23 cellular contexts compared by ENCODE assay signal in genomic region chr7:55107946-55108345, GRCh38.
DNase-seq lines count a peak whose midpoint lies in the region; ATAC-seq and TF ChIP-seq lines count a peak whose summit lies in the region.
"Had no signal": no experiment of that assay in that cellular context is flagged by ENCODE, and none has a peak within 500 bp of the region (broad histone marks: within the 10 kb centered on the region; RNA-seq: fewer than 3 reads in every experiment).

No MANE protein-coding gene starts in this region.

- TF ChIP-seq RAD21 in HCT116 (IDR thresholded peaks at IDR 0.05; ENCODE audit: low read depth) (0 out of 2 replicates have a peak, but pooled peaks have one; percentile 2), SK-N-SH (IDR thresholded peaks at IDR 0.05; ENCODE audit: low read length) (no peak)

- H3K4me2 ChIP-seq in HCT116 (ENCODE audit: low read length) (peak overlapping the region; percentile 68), SK-N-SH (peak overlapping the region; percentile 62), osteoblast (ENCODE audit: insufficient read depth, low read length) (no peak overlapping the region)

- H4K20me1 ChIP-seq in HCT116 (ENCODE audit: insufficient read depth) (no peaks in the 10 kb centered on the region), SK-N-SH (ENCODE audit: insufficient read depth) (peaks cover 60% of the 10 kb centered on the region), osteoblast (ENCODE audit: insufficient read depth, low read length) (peaks cover 25% of the 10 kb centered on the region)

- H3K4me3 ChIP-seq in HCT116 (replicated peaks in 1 of 2; ENCODE audit: low read depth in 1 of 2, low read length in 2 of 2) (peak overlapping the region in 1 of 2 experiments; percentile 28; a peak in 1 of 4 replicates), SK-N-SH (ENCODE audit: low read depth in 2 of 2, low read length in 1 of 2) (no peak overlapping the region), epithelial cell of esophagus (ENCODE audit: low read length) (no peak overlapping the region), osteoblast (ENCODE audit: insufficient read depth, low read length) (no peak overlapping the region)
- H3K4me3 ChIP-seq: gastroesophageal sphincter, lung, Peyer's patch, skin epidermis, suprapubic skin had no signal

- no peak for TF ChIP-seq CTCF in HCT116 (IDR thresholded peaks at IDR 0.05 in 2 of 3, conservative IDR thresholded peaks at IDR 0.05 in 1 of 3; ENCODE audit: borderline replicate concordance in 1 of 3, insufficient read depth in 1 of 3, low read depth in 2 of 3, low read length in 2 of 3)
- TF ChIP-seq CTCF in SK-N-SH (IDR thresholded peaks at IDR 0.05), result no peak
- no peak for TF ChIP-seq CTCF in epithelial cell of esophagus (IDR thresholded peaks at IDR 0.05; ENCODE audit: insufficient read depth, low read depth, low read length, missing control alignments)
- TF ChIP-seq CTCF in osteoblast (IDR thresholded peaks at IDR 0.05; ENCODE audit: extremely low read depth, low read depth, low read length), result no peak

- H3K9me3 ChIP-seq in HCT116 (ENCODE audit: control insufficient read depth in 1 of 2, insufficient read depth in 1 of 2, low read depth in 1 of 2, low read length in 2 of 2), result no peaks in the 10 kb centered on the region
- no peaks in the 10 kb centered on the region for H3K9me3 ChIP-seq in SK-N-SH
- no peaks in the 10 kb centered on the region for H3K9me3 ChIP-seq in osteoblast (ENCODE audit: low read depth, low read length)
- H3K9me3 ChIP-seq: gastroesophageal sphincter, neutrophil, Peyer's patch, suprapubic skin had no signal

- H3K36me3 ChIP-seq in HCT116 (ENCODE audit: control insufficient read depth in 1 of 2, insufficient read depth in 2 of 2, low read length in 2 of 2), result no peaks in the 10 kb centered on the region
- H3K36me3 ChIP-seq in SK-N-SH (replicated peaks in 1 of 2; ENCODE audit: control insufficient read depth in 1 of 2, insufficient read depth in 2 of 2, low read length in 1 of 2), result peaks cover 0 to 9% of the 10 kb centered on the region in 2 experiments
- H3K36me3 ChIP-seq in osteoblast (ENCODE audit: insufficient read depth, low read length), result peaks cover 4% of the 10 kb centered on the region
- H3K36me3 ChIP-seq: gastroesophageal sphincter, neutrophil, Peyer's patch, suprapubic skin had no signal

- intact Hi-C loops in HCT116 (cut with micrococcal nuclease), result no loop called here

- peaks cover 86% of the 10 kb centered on the region for H3K79me2 ChIP-seq in HCT116 (ENCODE audit: insufficient read depth, low read length)
- peaks cover 100% of the 10 kb centered on the region for H3K79me2 ChIP-seq in SK-N-SH (ENCODE audit: insufficient read depth)
- H3K79me2 ChIP-seq in osteoblast (ENCODE audit: insufficient read depth, low read length), result peaks cover 89% of the 10 kb centered on the region

- H3F3A ChIP-seq in SK-N-SH (replicated peaks; ENCODE audit: insufficient read depth), result peaks cover 36% of the 10 kb centered on the region

- H3K27me3 ChIP-seq in HCT116 (ENCODE audit: insufficient read depth, low read length) (no peaks in the 10 kb centered on the region), SK-N-SH (ENCODE audit: insufficient read depth) (no peaks in the 10 kb centered on the region), osteoblast (ENCODE audit: insufficient read depth, low read length) (no peaks in the 10 kb centered on the region)
- H3K27me3 ChIP-seq: gastroesophageal sphincter, neutrophil, Peyer's patch, suprapubic skin had no signal

- H3K9me2 ChIP-seq in HCT116 (ENCODE audit: insufficient read depth) (no peaks in the 10 kb centered on the region), SK-N-SH (no peaks in the 10 kb centered on the region)

- 90% methylated on average over 4 of the region's 4 CpGs for WGBS in SK-N-SH (ENCODE audit: low lambda C conversion rate)

- RAD21 ChIA-PET in HCT116 (lab: Charles Lee; ENCODE audit: low non-redundant PET in 1 of 2, low total read pairs in 2 of 2, uncharacterized antibody in 2 of 2, unreplicated experiment in 2 of 2), result no interaction called here

- TF ChIP-seq EP300 in SK-N-SH (IDR thresholded peaks at IDR 0.05; ENCODE audit: borderline replicate concordance in 1 of 2, low read depth in 1 of 2, low read length in 1 of 2), result no peak

- CTCF ChIA-PET in HCT116 (lab: Charles Lee), result no interaction called here
- CTCF ChIA-PET in SK-N-SH (lab: Yijun Ruan, JAX), result interaction anchor here (1.2 to 1.7 kb wide), 2 partner anchors 58 to 147 kb away, joined by 3 to 7 read pairs; no protein-coding TSS in a partner anchor

- BruUV-seq in HCT116 (replicated peaks; lab: Mats Ljungman, UMichigan), result no TSS peak

- DNase-seq in HCT116 (ENCODE audit: low read depth, low spot score) (no peak), SK-N-SH (no peak), epithelial cell of esophagus (ENCODE audit: low read depth) (peak; percentile 67), osteoblast (ENCODE audit: insufficient read length, low spot score, missing footprints) (no peak), iPS-NIHi7 (ENCODE audit: extremely low spot score) (no peak)
- DNase-seq in activated CD4-positive, alpha-beta T cell treated with anti-CD3 and anti-CD28 coated beads for 48 hours, result no peak
- DNase-seq in NK-92 treated with Interleukin-12 subunit alpha and Interleukin-12 subunit beta, amount 100 ng/mL, for 24 hours (lab: John Stamatoyannopoulos, UW), result no peak
- DNase-seq: activated CD4-positive, alpha-beta T cell treated with anti-CD3 and anti-CD28 coated beads, Interleukin-2, amount 50 U/mL, for 48 hours; activated naive CD8-positive, alpha-beta T cell treated with anti-CD3 and anti-CD28 coated beads, Interleukin-2, amount 50 U/mL, for 24 hours; caudate nucleus; GDM1; NCI-H1092; NCI-H2029 treated with DMSO at 0.1 percent for 48 hours; stimulated activated CD4-positive, alpha-beta T cell treated with anti-CD3 and anti-CD28 coated beads, Interleukin-2, amount 100 ng/mL, for 24 hours had no signal

- ATAC-seq in HCT116 (no peak), HG03139 (IDR thresholded peaks at IDR 0.05; ENCODE audit: unreplicated experiment) (no peak)
- ATAC-seq: activated naive CD8-positive, alpha-beta T cell treated with anti-CD3 and anti-CD28 coated beads, Interleukin-2, amount 50 U/mL, for 24 hours; gastroesophageal sphincter; stimulated activated effector memory CD8-positive, alpha-beta T cell treated with anti-CD3 and anti-CD28 coated beads, Interleukin-12 subunit alpha, Interleukin-12 subunit beta, amount 100 ng/mL, for 72 hours; WTC11 had no signal

- no peak for TF ChIP-seq POLR2A in HCT116 (IDR thresholded peaks at IDR 0.05; ENCODE audit: borderline replicate concordance, extremely low read depth, insufficient read depth, insufficient read length)

- POLR2A ChIA-PET in HCT116 (lab: Charles Lee) (no interaction called here), SK-N-SH (lab: Yijun Ruan, JAX) (no interaction called here)

- H3K27ac ChIP-seq in HCT116 (ENCODE audit: low read depth, low read length) (peak overlapping the region; percentile 57), SK-N-SH (ENCODE audit: low read depth in 2 of 2, low read length in 1 of 2) (peak overlapping the region; percentile 3 to 69; a peak in 2 of 4 replicates), osteoblast (ENCODE audit: low read depth, low read length) (peak overlapping the region; percentile 60)
- H3K27ac ChIP-seq: gastroesophageal sphincter, neutrophil, Peyer's patch had no signal

- H3K4me1 ChIP-seq in HCT116 (ENCODE audit: control insufficient read depth in 1 of 2, insufficient read depth in 2 of 2, low read length in 2 of 2) (peaks cover 54 to 91% of the 10 kb centered on the region in 2 experiments), SK-N-SH (ENCODE audit: control insufficient read depth in 1 of 2, insufficient read depth in 2 of 2, low read depth in 1 of 2, low read length in 1 of 2) (peaks cover 61 to 70% of the 10 kb centered on the region in 2 experiments), osteoblast (ENCODE audit: insufficient read depth, low read length) (peaks cover 80% of the 10 kb centered on the region)
- H3K4me1 ChIP-seq: Peyer's patch had no signal

- peak overlapping the region; percentile 52 for H3K9ac ChIP-seq in HCT116 (ENCODE audit: low read length)
- no peak overlapping the region for H3K9ac ChIP-seq in SK-N-SH

- H2AFZ ChIP-seq in HCT116 (ENCODE audit: low read depth, low read length, poor library complexity, severe bottlenecking) (no peak overlapping the region), SK-N-SH (ENCODE audit: low read depth) (no peak overlapping the region), osteoblast (ENCODE audit: low read length) (no peak overlapping the region)

TF ChIP-seq in HCT116, 20 proteins besides CTCF, POLR2A, EP300 and RAD21:
- TF ChIP-seq JUND (IDR thresholded peaks at IDR 0.05) (peak; percentile 31; the same call in 1 of the 2 replicates), FOSL1 (IDR thresholded peaks at IDR 0.05; ENCODE audit: low read depth) (0 out of 2 replicates have a peak, but pooled peaks have one; percentile 12), SP1 (IDR thresholded peaks at IDR 0.05; ENCODE audit: low read depth) (no peak)
TF ChIP-seq in HCT116: peak in this region for 2.

TF ChIP-seq in SK-N-SH, 30 proteins besides CTCF, POLR2A, EP300 and RAD21 (continues in another document):
- TF ChIP-seq POLR2AphosphoS5 (IDR thresholded peaks at IDR 0.05; ENCODE audit: low read depth, low read length), result peak; percentile 26; the same call in 1 of the 2 replicates
- TF ChIP-seq FOXJ3 (CRISPR knock-in tag; IDR thresholded peaks at IDR 0.05), result no peak
- TF ChIP-seq, protein P1, sequence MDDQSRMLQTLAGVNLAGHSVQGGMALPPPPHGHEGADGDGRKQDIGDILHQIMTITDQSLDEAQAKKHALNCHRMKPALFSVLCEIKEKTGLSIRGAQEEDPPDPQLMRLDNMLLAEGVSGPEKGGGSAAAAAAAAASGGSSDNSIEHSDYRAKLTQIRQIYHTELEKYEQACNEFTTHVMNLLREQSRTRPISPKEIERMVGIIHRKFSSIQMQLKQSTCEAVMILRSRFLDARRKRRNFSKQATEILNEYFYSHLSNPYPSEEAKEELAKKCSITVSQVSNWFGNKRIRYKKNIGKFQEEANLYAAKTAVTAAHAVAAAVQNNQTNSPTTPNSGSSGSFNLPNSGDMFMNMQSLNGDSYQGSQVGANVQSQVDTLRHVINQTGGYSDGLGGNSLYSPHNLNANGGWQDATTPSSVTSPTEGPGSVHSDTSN (IDR thresholded peaks at IDR 0.05), result peak; percentile 70
- peak; percentile 81 for TF ChIP-seq JUND (IDR thresholded peaks at IDR 0.05)
- TF ChIP-seq, protein P2, sequence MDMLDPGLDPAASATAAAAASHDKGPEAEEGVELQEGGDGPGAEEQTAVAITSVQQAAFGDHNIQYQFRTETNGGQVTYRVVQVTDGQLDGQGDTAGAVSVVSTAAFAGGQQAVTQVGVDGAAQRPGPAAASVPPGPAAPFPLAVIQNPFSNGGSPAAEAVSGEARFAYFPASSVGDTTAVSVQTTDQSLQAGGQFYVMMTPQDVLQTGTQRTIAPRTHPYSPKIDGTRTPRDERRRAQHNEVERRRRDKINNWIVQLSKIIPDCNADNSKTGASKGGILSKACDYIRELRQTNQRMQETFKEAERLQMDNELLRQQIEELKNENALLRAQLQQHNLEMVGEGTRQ (IDR thresholded peaks at IDR 0.05; ENCODE audit: borderline replicate concordance, low read depth, low read length), result no peak

Comparison
In these comparisons a context has a peak if more than half of its experiments do, and no peak if none do; other contexts are left out.
1. Of the 11 proteins assayed by ChIP-seq in both SK-N-SH and HCT116: peak only in SK-N-SH: POLR2AphosphoS5; only in HCT116: RAD21; in both: JUND; in neither: 8.